28 cellular contexts compared by ENCODE assay signal in genomic region chr13:83613524-83613923, GRCh38.
"Had no signal": no experiment of that assay in that cellular context is flagged by ENCODE, and none has a peak within 500 bp of the region (broad histone marks: within the 10 kb centered on the region; RNA-seq: fewer than 3 reads in every experiment).

No MANE protein-coding gene starts in this region.

- H3K27me3 ChIP-seq: neutrophil, pancreas, right atrium auricular region, right lobe of liver, sigmoid colon, suprapubic skin, testis, tibial artery, transverse colon, upper lobe of left lung, vagina had no signal

- H3K36me3 ChIP-seq: neutrophil, pancreas, prostate gland, right atrium auricular region, right lobe of liver, sigmoid colon, suprapubic skin, tibial artery, transverse colon, upper lobe of left lung, vagina had no signal

- H3K4me1 ChIP-seq: pancreas, prostate gland, right atrium auricular region, right lobe of liver, suprapubic skin, testis, tibial artery, transverse colon, upper lobe of left lung, vagina had no signal

- ATAC-seq: naive thymus-derived CD8-positive, alpha-beta T cell; natural killer cell treated with Interleukin-12 subunit alpha and Interleukin-12 subunit beta and Interleukin-15 and Interleukin-18, amount 100 ng/mL, for 72 hours; pancreas; stimulated activated effector memory CD8-positive, alpha-beta T cell treated with anti-CD3 and anti-CD28 coated beads, Interleukin-12 subunit alpha, Interleukin-12 subunit beta, amount 100 ng/mL, for 72 hours; stimulated activated naive B cell treated with anti-CD40 and anti-IgM and Interleukin-4, amounts not matched to agents 10 μg/mL and 1 μg/mL and 100 μg/mL, for 72 hours; stimulated activated naive CD8-positive, alpha-beta T cell treated with anti-CD3 and anti-CD28 coated beads, Interleukin-15, amount 100 ng/mL, for 72 hours; stimulated activated naive CD8-positive, alpha-beta T cell treated with anti-CD3 and anti-CD28 coated beads, Interleukin-15, Interleukin-2, amounts not matched to agents 100 U/mL and 50 U/mL, for 24 hours had no signal

- H3K4me3 ChIP-seq: pancreas, prostate gland, right atrium auricular region, right lobe of liver, sigmoid colon, suprapubic skin, testis, tibial artery, transverse colon, upper lobe of left lung, vagina had no signal

- DNase-seq: naive B cell; naive thymus-derived CD8-positive, alpha-beta T cell; nephron progenitor cell; nucleus accumbens; retina; right lobe of liver; sigmoid colon; small intestine; stimulated activated CD4-positive, alpha-beta T cell treated with anti-CD3 and anti-CD28 coated beads, Interleukin-15, amount 100 ng/mL, for 24 hours; stimulated activated CD4-positive, alpha-beta T cell treated with anti-CD3 and anti-CD28 coated beads, Interleukin-2, amount 100 ng/mL, for 24 hours; stimulated activated CD4-positive, alpha-beta T cell treated with anti-CD3 and anti-CD28 coated beads, Interleukin-2, amount 100 ng/mL, for 48 hours; stimulated activated CD4-positive, alpha-beta T cell treated with anti-CD3 and anti-CD28 coated beads, Interleukin-4, amount 100 ng/mL, for 24 hours; stimulated activated naive B cell treated with anti-CD40 and anti-IgM and Interleukin-4, amounts not matched to agents 10 μg/mL and 1 μg/mL and 100 μg/mL, for 72 hours; stimulated activated naive CD8-positive, alpha-beta T cell treated with anti-CD3 and anti-CD28 coated beads, Interleukin-15, amount 100 ng/mL, for 72 hours; stimulated activated naive CD8-positive, alpha-beta T cell treated with anti-CD3 and anti-CD28 coated beads, Interleukin-15, Interleukin-2, amounts not matched to agents 100 U/mL and 50 U/mL, for 24 hours; substantia nigra; testis; tibial artery; transverse colon had no signal

- H3K27ac ChIP-seq: neutrophil, pancreas, prostate gland, right atrium auricular region, right lobe of liver, sigmoid colon, suprapubic skin, testis, tibial artery, transverse colon, upper lobe of left lung, vagina had no signal

- H3K9me3 ChIP-seq: neutrophil, pancreas, prostate gland, right atrium auricular region, right lobe of liver, sigmoid colon, suprapubic skin, testis, tibial artery, vagina had no signal
